In the genomic region with DNA sequence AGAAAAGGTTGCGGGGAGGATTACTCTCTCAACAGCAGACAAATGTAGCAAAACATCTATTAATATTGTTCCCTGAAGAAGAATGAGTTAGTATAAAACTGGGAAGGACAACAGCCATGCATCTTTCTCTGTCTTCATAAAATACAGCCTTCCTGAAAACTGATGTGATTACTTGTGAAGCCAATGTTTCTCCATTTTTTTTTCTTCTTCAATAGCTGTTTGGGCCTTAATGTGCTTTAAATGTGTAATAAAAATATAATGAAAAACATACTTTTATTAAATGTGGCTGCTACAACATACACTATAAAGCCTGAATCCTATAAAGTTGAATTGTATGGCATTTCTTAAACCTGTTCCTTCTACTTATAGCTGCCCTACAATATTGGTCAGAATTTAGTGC, we compare ENCODE assay signal across 14 cellular contexts.
DNase-seq lines count a peak whose midpoint lies in the region; ATAC-seq lines count a peak whose summit lies in the region.
"Had no signal": no experiment of that assay in that cellular context is flagged by ENCODE, and none has a peak within 500 bp of the region (broad histone marks: within the 10 kb centered on the region; RNA-seq: fewer than 3 reads in every experiment).

No MANE protein-coding gene starts in this region.

- CTCF ChIA-PET in CD8-positive, alpha-beta memory T cell (lab: Charles Lee) = interaction anchor here (1.2 kb wide), 1 partner anchor 30 kb away, joined by 3 read pairs; no protein-coding TSS in a partner anchor
- CTCF ChIA-PET in naive thymus-derived CD4-positive, alpha-beta T cell (lab: Charles Lee) = interaction anchor here (0.7 kb wide), 1 partner anchor 9 kb away, joined by 4 read pairs; no protein-coding TSS in a partner anchor

- H3K27me3 ChIP-seq in BLaER1 = no peaks in the 10 kb centered on the region
- H3K27me3 ChIP-seq in CD8-positive, alpha-beta memory T cell (ENCODE audit: insufficient read depth, low read length, poor library complexity, severe bottlenecking) = no peaks in the 10 kb centered on the region
- H3K27me3 ChIP-seq in naive thymus-derived CD4-positive, alpha-beta T cell (ENCODE audit: control insufficient read depth in 2 of 2, insufficient read depth in 2 of 2, low read length in 2 of 2) = no peaks in the 10 kb centered on the region

- H3K4me3 Mint-ChIP-seq in CD8-positive, alpha-beta memory T cell = peak overlapping the region in 3 of 7 donors; percentile 4 to 35 (median 9)
- peak overlapping the region; percentile 0 for H3K4me3 Mint-ChIP-seq in T-helper 17 cell
- peak overlapping the region in 4 of 10 donors; percentile 2 to 70 (median 22) for H3K4me3 Mint-ChIP-seq in naive thymus-derived CD4-positive, alpha-beta T cell
- H3K4me3 Mint-ChIP-seq: B cell had no signal

- no peaks in the 10 kb centered on the region for H4K20me1 ChIP-seq in BLaER1

- no peak overlapping the region for H3K4me3 ChIP-seq in BLaER1
- no peak overlapping the region for H3K4me3 ChIP-seq in CD8-positive, alpha-beta memory T cell (ENCODE audit: low read length)
- H3K4me3 ChIP-seq in naive thymus-derived CD4-positive, alpha-beta T cell (ENCODE audit: low read length) = no peak overlapping the region

- peak overlapping the region; percentile 55 to 98 (median 96) for H3K27ac Mint-ChIP-seq in CD8-positive, alpha-beta memory T cell
- H3K27ac Mint-ChIP-seq in T-helper 17 cell = peak overlapping the region; percentile 96
- H3K27ac Mint-ChIP-seq in naive thymus-derived CD4-positive, alpha-beta T cell = peak overlapping the region in 5 of 9 donors; percentile 0 to 89 (median 80)

- peaks cover 71% of the 10 kb centered on the region for H3K4me1 ChIP-seq in BLaER1
- peaks cover 46% of the 10 kb centered on the region for H3K4me1 ChIP-seq in CD8-positive, alpha-beta memory T cell (ENCODE audit: insufficient read depth, low read length)
- peaks cover 32 to 35% of the 10 kb centered on the region in 2 donors for H3K4me1 ChIP-seq in naive thymus-derived CD4-positive, alpha-beta T cell (ENCODE audit: control insufficient read depth in 2 of 2, insufficient read depth in 2 of 2, low read length in 2 of 2)

- peak overlapping the region; percentile 99 for H3K27ac ChIP-seq in BLaER1
- H3K27ac ChIP-seq in CD8-positive, alpha-beta memory T cell (ENCODE audit: low read depth, low read length) = no peak overlapping the region
- H3K27ac ChIP-seq in naive thymus-derived CD4-positive, alpha-beta T cell (ENCODE audit: low read depth, low read length) = no peak overlapping the region

- POLR2A ChIA-PET in CD8-positive, alpha-beta memory T cell (lab: Charles Lee) = interaction anchor here (0.6 kb wide), 1 partner anchor 59 kb away, joined by 3 read pairs; no protein-coding TSS in a partner anchor
- POLR2A ChIA-PET in naive thymus-derived CD4-positive, alpha-beta T cell (lab: Charles Lee) = interaction anchor here (0.9 to 1.1 kb wide), 2 partner anchors 9 to 60 kb away, joined by 3 read pairs; no protein-coding TSS in a partner anchor

- H3K36me3 ChIP-seq in BLaER1 = peaks cover 53% of the 10 kb centered on the region
- H3K36me3 ChIP-seq in CD8-positive, alpha-beta memory T cell (ENCODE audit: insufficient read depth, low read length) = no peaks in the 10 kb centered on the region
- H3K36me3 ChIP-seq in naive thymus-derived CD4-positive, alpha-beta T cell (ENCODE audit: control insufficient read depth in 2 of 3, insufficient read depth in 3 of 3, low read length in 3 of 3) = no peaks in the 10 kb centered on the region

- peaks cover 0 to 1% of the 10 kb centered on the region in 2 donors for H3K27me3 Mint-ChIP-seq in CD8-positive, alpha-beta memory T cell
- no peaks in the 10 kb centered on the region for H3K27me3 Mint-ChIP-seq in T-helper 17 cell
- no peaks in the 10 kb centered on the region for H3K27me3 Mint-ChIP-seq in naive thymus-derived CD4-positive, alpha-beta T cell
- H3K27me3 Mint-ChIP-seq: B cell had no signal

- peak overlapping the region; percentile 85 for H3K4me2 ChIP-seq in BLaER1

- H3K36me3 Mint-ChIP-seq in CD8-positive, alpha-beta memory T cell = peaks cover 2 to 74% (median 11%) of the 10 kb centered on the region in 3 donors
- peaks cover 2% of the 10 kb centered on the region for H3K36me3 Mint-ChIP-seq in T-helper 17 cell (ENCODE audit: low read depth)
- H3K36me3 Mint-ChIP-seq in naive thymus-derived CD4-positive, alpha-beta T cell = peaks cover 9 to 31% (median 15%) of the 10 kb centered on the region in 5 donors

- intact Hi-C loops in naive thymus-derived CD4-positive, alpha-beta T cell (cut with micrococcal nuclease) = loop anchor here in 1 of 2 donors (5.0 kb wide), 1 partner anchor 478 kb away; no protein-coding TSS in a partner anchor
- intact Hi-C loops in left ventricle myocardium superior (cut with micrococcal nuclease) = no loop called here

- peaks cover 12 to 40% (median 31%) of the 10 kb centered on the region in 5 donors for H3K9me3 Mint-ChIP-seq in CD8-positive, alpha-beta memory T cell
- peaks cover 2 to 38% (median 18%) of the 10 kb centered on the region in 11 donors for H3K9me3 Mint-ChIP-seq in naive thymus-derived CD4-positive, alpha-beta T cell

- peak overlapping the region; percentile 86 for H3K9ac ChIP-seq in BLaER1

- no peak for DNase-seq in CD8-positive, alpha-beta memory T cell
- no peak for DNase-seq in T-helper 17 cell
- no peak for DNase-seq in naive thymus-derived CD4-positive, alpha-beta T cell
- no peak for DNase-seq in left ventricle myocardium superior
- no peak for DNase-seq in RKO (ENCODE audit: low spot score)
- DNase-seq: DMS79 treated with DMSO at 0.1 percent for 48 hours, NCI-H1694 treated with DMSO at 0.1 percent for 48 hours, NCI-H2227 treated with DMSO at 0.1 percent for 48 hours, NCI-H510A treated with DMSO at 0.1 percent for 48 hours, PC-3 had no signal

- H3K9me3 ChIP-seq in BLaER1 (peaks cover 47% of the 10 kb centered on the region), T-helper 17 cell (ENCODE audit: control insufficient read depth, low read length, poor library complexity, severe bottlenecking) (peaks cover 6% of the 10 kb centered on the region)
- no peaks in the 10 kb centered on the region for H3K9me3 ChIP-seq in CD8-positive, alpha-beta memory T cell (ENCODE audit: low read length)
- peaks cover 0 to 3% (median 0%) of the 10 kb centered on the region in 3 experiments for H3K9me3 ChIP-seq in naive thymus-derived CD4-positive, alpha-beta T cell (ENCODE audit: control insufficient read depth in 2 of 3, low read length in 3 of 3)

- no peak for ATAC-seq in T-helper 17 cell
- no peak for ATAC-seq in naive thymus-derived CD4-positive, alpha-beta T cell
- no peak for ATAC-seq in GM19395 (IDR thresholded peaks at IDR 0.05; ENCODE audit: unreplicated experiment)
- ATAC-seq in left ventricle myocardium superior = no peak
- no peak for ATAC-seq in HG03342 (IDR thresholded peaks at IDR 0.05; ENCODE audit: unreplicated experiment)
- ATAC-seq: PC-3 had no signal

- peaks cover 65 to 72% (median 66%) of the 10 kb centered on the region in 3 donors for H3K4me1 Mint-ChIP-seq in CD8-positive, alpha-beta memory T cell
- H3K4me1 Mint-ChIP-seq in T-helper 17 cell = peaks cover 8% of the 10 kb centered on the region
- H3K4me1 Mint-ChIP-seq in naive thymus-derived CD4-positive, alpha-beta T cell = peaks cover 25 to 81% (median 59%) of the 10 kb centered on the region in 7 donors
